Comparison of ENCODE assay signal across 8 cellular contexts in genomic region chr17:53387745-53388144, GRCh38.
"Had no signal": no experiment of that assay in that cellular context is flagged by ENCODE, and none has a peak within 500 bp of the region (broad histone marks: within the 10 kb centered on the region; RNA-seq: fewer than 3 reads in every experiment).

No MANE protein-coding gene starts in this region.

- H3K27ac ChIP-seq: GM23248 had no signal

- H3K9me3 Mint-ChIP-seq: H9 had no signal

- ATAC-seq: HepG2 had no signal

- FAIRE-seq: H54, HepG2 had no signal

- H3K4me3 ChIP-seq: GM23248 had no signal

- H3K9ac ChIP-seq: GM23248 had no signal

- H3K4me1 Mint-ChIP-seq: IgD-negative memory B cell had no signal

- H3K27ac Mint-ChIP-seq: H9, IgD-negative memory B cell had no signal

- H3K4me3 Mint-ChIP-seq: H9, IgD-negative memory B cell had no signal

- DNase-seq: GM23248, GOT3, H9, HCEC 1CT, KBM-7 had no signal

- H2AFZ ChIP-seq: GM23248 had no signal

- H3K27me3 Mint-ChIP-seq: IgD-negative memory B cell had no signal

- H3K36me3 Mint-ChIP-seq: IgD-negative memory B cell had no signal
